ENCODE assay signal across 1 cellular context in genomic region chr15:49506341-49506740, GRCh38.
TF ChIP-seq lines count a peak whose summit lies in the region.

No MANE protein-coding gene starts in this region.

TF ChIP-seq in IMR-90, 13 proteins besides CTCF, POLR2A, EP300 and RAD21 (continued from another document):
- TF ChIP-seq USF2 (IDR thresholded peaks at IDR 0.05; ENCODE audit: low read depth, low read length) (no peak), BHLHE40 (IDR thresholded peaks at IDR 0.05; ENCODE audit: low read depth, low read length) (no peak), MAFK (IDR thresholded peaks at IDR 0.05; ENCODE audit: low read depth, low read length) (no peak), ELK1 (IDR thresholded peaks at IDR 0.05; ENCODE audit: borderline replicate concordance, low read depth, low read length) (no peak), SMC3 (IDR thresholded peaks at IDR 0.05; ENCODE audit: low read depth, low read length) (no peak), RCOR1 (IDR thresholded peaks at IDR 0.05; ENCODE audit: insufficient replicate concordance, low read length) (no peak), CHD1 (IDR thresholded peaks at IDR 0.05; ENCODE audit: low read depth, low read length) (no peak), MAZ (IDR thresholded peaks at IDR 0.05; ENCODE audit: borderline replicate concordance, low read depth, low read length) (no peak), NFE2L2 (IDR thresholded peaks at IDR 0.05; ENCODE audit: low read depth, low read length) (no peak)
TF ChIP-seq in IMR-90: peak in this region for 0.
